In genomic region chr18:57574866-57575265, GRCh38 we compare ENCODE assay signal across 23 cellular contexts. TPM values are rescaled to one million over a fixed set of nuclear protein-coding genes. Genes with fewer than 3 reads are reported as not detected.
DNase-seq lines count a peak whose midpoint lies in the region; ATAC-seq, FAIRE-seq and TF ChIP-seq lines count a peak whose summit lies in the region.
"Had no signal": no experiment of that assay in that cellular context is flagged by ENCODE, and none has a peak within 500 bp of the region (broad histone marks: within the 10 kb centered on the region; RNA-seq: fewer than 3 reads in every experiment).

No MANE protein-coding gene starts in this region.

- TF ChIP-seq EP300 in tibial nerve (IDR thresholded peaks at IDR 0.05), result no peak

- H2BK120ac ChIP-seq in mesenchymal stem cell (ENCODE audit: low read depth, low read length), result no peak overlapping the region

- no peaks in the 10 kb centered on the region for H3K9me1 ChIP-seq in keratinocyte (ENCODE audit: control insufficient read depth, extremely low read depth, insufficient read depth, low read length)

- no peaks in the 10 kb centered on the region for H4K20me1 ChIP-seq in keratinocyte (ENCODE audit: control insufficient read depth, extremely low read depth, insufficient read depth, low read length)

- no peak overlapping the region for H4K8ac ChIP-seq in mesenchymal stem cell (ENCODE audit: low read length)

- no peak overlapping the region for H2AFZ ChIP-seq in keratinocyte (ENCODE audit: control insufficient read depth, low read length)
- no peak overlapping the region for H2AFZ ChIP-seq in mesenchymal stem cell (ENCODE audit: low read depth, low read length)

- no peak overlapping the region for H3K9ac ChIP-seq in keratinocyte (ENCODE audit: control insufficient read depth, extremely low read depth, insufficient read depth, low read length)
- no peak overlapping the region for H3K9ac ChIP-seq in mesenchymal stem cell (ENCODE audit: low read length)

- H3K36me3 ChIP-seq in bronchial epithelial cell (ENCODE audit: control insufficient read depth, insufficient read depth, low read length), result peaks cover 1% of the 10 kb centered on the region
- H3K36me3 ChIP-seq in keratinocyte (ENCODE audit: control insufficient read depth in 2 of 2, extremely low read depth in 1 of 2, insufficient read depth in 2 of 2, low read length in 2 of 2), result peaks cover 3 to 15% of the 10 kb centered on the region in 2 experiments
- peaks cover 23 to 87% of the 10 kb centered on the region in 2 experiments for H3K36me3 ChIP-seq in mesenchymal stem cell (ENCODE audit: control insufficient read depth in 1 of 2, insufficient read depth in 2 of 2, low read depth in 1 of 2, low read length in 2 of 2)
- H3K36me3 ChIP-seq in tibial nerve, result peaks cover 0 to 95% (median 7%) of the 10 kb centered on the region in 3 donors

- H3K9me3 ChIP-seq in keratinocyte (ENCODE audit: control insufficient read depth, low read depth, low read length) (no peaks in the 10 kb centered on the region), mesenchymal stem cell (ENCODE audit: control insufficient read depth, low read length) (no peaks in the 10 kb centered on the region), tibial nerve (no peaks in the 10 kb centered on the region)

- H3K27ac ChIP-seq in 22Rv1, result peak overlapping the region; percentile 51
- H3K27ac ChIP-seq in keratinocyte (ENCODE audit: control insufficient read depth, insufficient read depth, low read length), result no peak overlapping the region
- no peak overlapping the region for H3K27ac ChIP-seq in mesenchymal stem cell (ENCODE audit: low read length, poor library complexity, severe bottlenecking)
- H3K27ac ChIP-seq in tibial nerve, result no peak overlapping the region

- no peaks in the 10 kb centered on the region for H3K4me1 ChIP-seq in keratinocyte (ENCODE audit: control insufficient read depth, extremely low read depth, insufficient read depth, low read length)
- peaks cover 2% of the 10 kb centered on the region for H3K4me1 ChIP-seq in mesenchymal stem cell (ENCODE audit: control insufficient read depth, insufficient read depth, low read depth, low read length)
- no peaks in the 10 kb centered on the region for H3K4me1 ChIP-seq in tibial nerve

- no peak overlapping the region for H3K14ac ChIP-seq in mesenchymal stem cell (ENCODE audit: low read length in 2 of 2)

- H3K4me2 ChIP-seq in keratinocyte (ENCODE audit: control insufficient read depth, extremely low read depth, insufficient read depth, low read depth, low read length), result no peak overlapping the region
- H3K4me2 ChIP-seq in mesenchymal stem cell (ENCODE audit: low read length, poor library complexity, severe bottlenecking), result no peak overlapping the region

- H4K91ac ChIP-seq in mesenchymal stem cell (ENCODE audit: low read length), result no peak overlapping the region

- no peaks in the 10 kb centered on the region for H3K27me3 ChIP-seq in bronchial epithelial cell (ENCODE audit: control insufficient read depth, insufficient read depth, low read length)
- no peaks in the 10 kb centered on the region for H3K27me3 ChIP-seq in keratinocyte (ENCODE audit: control insufficient read depth, extremely low read depth, insufficient read depth, low read length)
- no peaks in the 10 kb centered on the region for H3K27me3 ChIP-seq in mesenchymal stem cell (ENCODE audit: control insufficient read depth in 1 of 2, insufficient read depth in 1 of 2, low read length in 2 of 2)
- H3K27me3 ChIP-seq in tibial nerve, result no peaks in the 10 kb centered on the region

- FAIRE-seq in bronchial epithelial cell (lab: Jason Lieb, UNC), result no peak
- peak; percentile 13 for FAIRE-seq in keratinocyte (lab: Jason Lieb, UNC)
- FAIRE-seq: GM12892, H54, HTR-8/SVneo, K562 had no signal

- H2BK5ac ChIP-seq in mesenchymal stem cell (ENCODE audit: low read depth, low read length, poor library complexity, severe bottlenecking), result no peak overlapping the region

- peaks cover under 1% of the 10 kb centered on the region for H3K4me1 Mint-ChIP-seq in activated T-cell treated with anti-CD3 and anti-CD28 coated beads, Interleukin-2, amount 50 U/mL, for 4 hours (ENCODE audit: low read depth)

- no peaks in the 10 kb centered on the region for H3K9me3 Mint-ChIP-seq in activated T-cell treated with anti-CD3 and anti-CD28 coated beads, Interleukin-2, amount 50 U/mL, for 4 hours

- WGBS in mesenchymal stem cell, result 61% methylated on average over 3 of the region's 4 CpGs
- 58 to 64% methylated on average over 4 of the region's 4 CpGs for WGBS in tibial nerve, 2 donors

- H3K79me2 ChIP-seq in keratinocyte (ENCODE audit: control insufficient read depth, insufficient read depth, low read length), result no peaks in the 10 kb centered on the region

- ATAC-seq in activated T-cell treated with anti-CD3 and anti-CD28 coated beads, Interleukin-2, amount 50 U/mL, for 4 hours, result no peak
- ATAC-seq: K562, PC-3 had no signal

- no peak for TF ChIP-seq POLR2A in tibial nerve (IDR thresholded peaks at IDR 0.05)

- H3K4me3 Mint-ChIP-seq in activated T-cell treated with anti-CD3 and anti-CD28 coated beads, Interleukin-2, amount 50 U/mL, for 4 hours, result no peak overlapping the region

- H3K27me3 Mint-ChIP-seq in activated T-cell treated with anti-CD3 and anti-CD28 coated beads, Interleukin-2, amount 50 U/mL, for 4 hours (ENCODE audit: low read depth), result no peaks in the 10 kb centered on the region

- no peak overlapping the region for H3K18ac ChIP-seq in mesenchymal stem cell (ENCODE audit: low read depth in 1 of 2, low read length in 2 of 2)

- dilution Hi-C loops in keratinocyte (cut with MboI; ENCODE audit: extremely low pct_ligation_motif_present, low sequenced_read_pairs), result no loop called here

- H2AK5ac ChIP-seq in mesenchymal stem cell (ENCODE audit: low read length, severe bottlenecking), result no peak overlapping the region

- H3K4me3 ChIP-seq in bronchial epithelial cell (ENCODE audit: low read depth, low read length), result no peak overlapping the region
- H3K4me3 ChIP-seq in keratinocyte (ENCODE audit: control insufficient read depth in 2 of 3, extremely low read depth in 1 of 3, insufficient read depth in 2 of 3, low read depth in 1 of 3, low read length in 3 of 3), result no peak overlapping the region
- H3K4me3 ChIP-seq in mesenchymal stem cell (ENCODE audit: insufficient read depth in 1 of 2, low read depth in 1 of 2, low read length in 2 of 2), result no peak overlapping the region
- no peak overlapping the region for H3K4me3 ChIP-seq in tibial nerve
- H3K4me3 ChIP-seq: K562 had no signal

- H3K79me1 ChIP-seq in mesenchymal stem cell (replicated peaks; ENCODE audit: low read length, poor library complexity, severe bottlenecking), result peaks cover 8% of the 10 kb centered on the region

- no peak overlapping the region for H3K23ac ChIP-seq in mesenchymal stem cell (ENCODE audit: low read length in 2 of 2)

- peak; percentile 86 for DNase-seq in SK-N-DZ (ENCODE audit: low spot score)
- peak; percentile 4 for DNase-seq in bronchial epithelial cell (ENCODE audit: low read depth)
- DNase-seq in keratinocyte (ENCODE audit: low read depth, low spot score), result no peak
- DNase-seq in mesenchymal stem cell, result no peak
- no peak for DNase-seq in ureter (ENCODE audit: low spot score)
- no peak for DNase-seq in tibial nerve (ENCODE audit: low spot score in 2 of 2)
- no peak for DNase-seq in activated T-cell treated with anti-CD3 and anti-CD28 coated beads, Interleukin-2, amount 50 U/mL, for 4 hours
- DNase-seq: DMS153, DND-41, Kasumi-1, MV-4-11, NCI-H1105 treated with DMSO at 0.1 percent for 48 hours, NCI-H146, NCI-H1930, NCI-H2107, NCI-H524, NCI-H748 treated with DMSO at 0.1 percent for 48 hours, PC-3 had no signal

- TF ChIP-seq CTCF in 22Rv1 (IDR thresholded peaks at IDR 0.05) (no peak), bronchial epithelial cell (IDR thresholded peaks at IDR 0.05; ENCODE audit: insufficient read depth, low read length, severe bottlenecking) (no peak), keratinocyte (optimal IDR thresholded peaks at IDR 0.05 in 1 of 3, IDR thresholded peaks at IDR 0.05 in 1 of 3, conservative IDR thresholded peaks at IDR 0.05 in 1 of 3; ENCODE audit: extremely low read depth in 1 of 3, insufficient read depth in 2 of 3, low read length in 3 of 3) (no peak), tibial nerve (IDR thresholded peaks at IDR 0.05) (no peak)

- H2BK12ac ChIP-seq in mesenchymal stem cell (ENCODE audit: low read length in 2 of 2), result no peak overlapping the region

- H2BK15ac ChIP-seq in mesenchymal stem cell (ENCODE audit: low read depth, poor library complexity, severe bottlenecking), result no peak overlapping the region

- H3K4ac ChIP-seq in mesenchymal stem cell (ENCODE audit: low read depth in 1 of 2, low read length in 2 of 2), result no peak overlapping the region

- H3K36me3 Mint-ChIP-seq in activated T-cell treated with anti-CD3 and anti-CD28 coated beads, Interleukin-2, amount 50 U/mL, for 4 hours (ENCODE audit: insufficient read depth), result peaks cover 39% of the 10 kb centered on the region

RNA-seq across cellular contexts. Expression of gene FECH, which starts 11.6 kb away (rescaled TPM):
- 56.8 and 80.0 TPM in 2 replicates for polyA plus RNA-seq in SK-N-DZ (2014; cell fraction: cytosol; rRNA removed)
- 32.8 and 43.8 TPM in 2 replicates for polyA plus RNA-seq in SK-N-DZ (2014; cell fraction: nucleus; rRNA removed)
- total RNA-seq in bronchial epithelial cell, result 19.2 and 30.2 TPM in 2 replicates
- polyA plus RNA-seq in keratinocyte, result 26.8 to 37.2 TPM (median 29.2 TPM) in 3 replicates
- polyA plus RNA-seq in keratinocyte (2011; ENCODE audit: low read depth), result 9.7 TPM
- 28.4 and 32.9 TPM in 2 replicates for polyA plus RNA-seq in keratinocyte (2011; cell fraction: cytosol; rRNA removed)
- 29.4 and 32.5 TPM in 2 replicates for polyA plus RNA-seq in keratinocyte (2011; cell fraction: nucleus; rRNA removed)
- 12.0 and 24.0 TPM in 2 replicates for polyA plus RNA-seq in keratinocyte (2012; ENCODE audit: low replicate concordance)
- polyA minus RNA-seq in keratinocyte, result 11.4 to 20.6 TPM (median 15.7 TPM) in 3 replicates
- polyA minus RNA-seq in keratinocyte (2011; cell fraction: cytosol; rRNA and poly(A)+ RNA removed), result 36.6 TPM
- 21.7 and 29.6 TPM in 2 replicates for polyA minus RNA-seq in keratinocyte (2011; cell fraction: nucleus; rRNA and poly(A)+ RNA removed)
- polyA plus RNA-seq in mesenchymal stem cell (2013, experiment 1 of 2), result 32.7 TPM
- polyA plus RNA-seq in mesenchymal stem cell (2013, experiment 2 of 2), result 32.3 TPM
- 13.7 TPM for total RNA-seq in ureter
- 10 to 100 TPM; 16.3 to 42.4 (median 28.2) TPM for total RNA-seq in tibial nerve
- total RNA-seq in activated T-cell treated with anti-CD3 and anti-CD28 coated beads, Interleukin-2, amount 50 U/mL, for 4 hours, result 10 to 100 TPM; 14.7 to 18.7 (median 17.8) TPM

RNA-seq across cellular contexts. Expression of gene NARS1, which starts 46.8 kb away (rescaled TPM):
- 125 and 128 TPM in 2 replicates for polyA plus RNA-seq in SK-N-DZ (2014; cell fraction: cytosol; rRNA removed)
- 203 and 217 TPM in 2 replicates for polyA plus RNA-seq in SK-N-DZ (2014; cell fraction: nucleus; rRNA removed)
- total RNA-seq in bronchial epithelial cell (388 and 396 TPM in 2 replicates), ureter (163 TPM), tibial nerve (10 to 100 TPM; 79.1 to 83.7 (median 81.2) TPM)
- polyA plus RNA-seq in keratinocyte, result 143 to 231 TPM (median 187 TPM) in 3 replicates
- polyA plus RNA-seq in keratinocyte (2011; ENCODE audit: low read depth), result 360 TPM
- polyA plus RNA-seq in keratinocyte (2011; cell fraction: cytosol; rRNA removed), result 129 and 193 TPM in 2 replicates
- polyA plus RNA-seq in keratinocyte (2011; cell fraction: nucleus; rRNA removed), result 219 and 303 TPM in 2 replicates
- 146 and 172 TPM in 2 replicates for polyA plus RNA-seq in keratinocyte (2012; ENCODE audit: low replicate concordance)
- 116 to 181 TPM (median 144 TPM) in 3 replicates for polyA minus RNA-seq in keratinocyte
- polyA minus RNA-seq in keratinocyte (2011; cell fraction: cytosol; rRNA and poly(A)+ RNA removed), result 152 TPM
- 84.1 and 142 TPM in 2 replicates for polyA minus RNA-seq in keratinocyte (2011; cell fraction: nucleus; rRNA and poly(A)+ RNA removed)
- polyA plus RNA-seq in mesenchymal stem cell (2013, experiment 1 of 2), result 119 TPM
- polyA plus RNA-seq in mesenchymal stem cell (2013, experiment 2 of 2), result 117 TPM
- total RNA-seq in activated T-cell treated with anti-CD3 and anti-CD28 coated beads, Interleukin-2, amount 50 U/mL, for 4 hours, result 100 to 1,000 TPM; 142 to 152 (median 151) TPM

Comparison
In these comparisons a context has a peak if more than half of its experiments do, and no peak if none do; other contexts are left out.
1. DNase-seq: peak in SK-N-DZ (single experiment) and bronchial epithelial cell (single experiment); none in keratinocyte (single experiment), mesenchymal stem cell (single experiment), ureter (single experiment), tibial nerve (0 of 2) and activated T-cell treated with anti-CD3 and anti-CD28 coated beads, Interleukin-2, amount 50 U/mL, for 4 hours (single experiment).